2 cellular contexts compared by ENCODE assay signal in the genomic region with DNA sequence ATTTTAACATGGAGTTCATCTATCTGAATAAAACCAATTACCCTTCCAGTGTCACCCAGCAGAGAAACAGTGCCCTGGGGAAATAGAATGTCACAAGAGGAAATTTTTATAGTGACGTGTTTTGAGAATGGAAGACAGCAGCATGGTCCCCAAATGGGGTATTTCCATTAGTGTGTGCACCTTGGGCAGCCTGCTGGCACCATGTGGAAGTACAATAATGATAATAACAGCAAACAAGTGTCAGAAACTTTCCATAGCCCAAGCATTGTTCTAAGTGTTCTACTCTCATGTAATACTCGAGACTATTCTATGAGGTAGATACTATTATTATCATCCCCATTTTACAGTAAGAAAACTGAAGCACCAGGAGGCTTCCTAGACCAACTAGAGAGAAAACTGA.
TF ChIP-seq lines count a peak whose summit lies in the region.

No MANE protein-coding gene starts in this region.

TF ChIP-seq in SK-N-SH, 30 proteins besides CTCF, POLR2A, EP300 and RAD21:
- no peak for TF ChIP-seq SIN3A (IDR thresholded peaks at IDR 0.05; ENCODE audit: borderline replicate concordance, low read depth, low read length)
- no peak for TF ChIP-seq IRF3 (IDR thresholded peaks at IDR 0.05; ENCODE audit: low read depth, low read length)
- no peak for TF ChIP-seq EZH2phosphoT487 (IDR thresholded peaks at IDR 0.05; ENCODE audit: borderline replicate concordance, low read depth)
- TF ChIP-seq, protein P1, sequence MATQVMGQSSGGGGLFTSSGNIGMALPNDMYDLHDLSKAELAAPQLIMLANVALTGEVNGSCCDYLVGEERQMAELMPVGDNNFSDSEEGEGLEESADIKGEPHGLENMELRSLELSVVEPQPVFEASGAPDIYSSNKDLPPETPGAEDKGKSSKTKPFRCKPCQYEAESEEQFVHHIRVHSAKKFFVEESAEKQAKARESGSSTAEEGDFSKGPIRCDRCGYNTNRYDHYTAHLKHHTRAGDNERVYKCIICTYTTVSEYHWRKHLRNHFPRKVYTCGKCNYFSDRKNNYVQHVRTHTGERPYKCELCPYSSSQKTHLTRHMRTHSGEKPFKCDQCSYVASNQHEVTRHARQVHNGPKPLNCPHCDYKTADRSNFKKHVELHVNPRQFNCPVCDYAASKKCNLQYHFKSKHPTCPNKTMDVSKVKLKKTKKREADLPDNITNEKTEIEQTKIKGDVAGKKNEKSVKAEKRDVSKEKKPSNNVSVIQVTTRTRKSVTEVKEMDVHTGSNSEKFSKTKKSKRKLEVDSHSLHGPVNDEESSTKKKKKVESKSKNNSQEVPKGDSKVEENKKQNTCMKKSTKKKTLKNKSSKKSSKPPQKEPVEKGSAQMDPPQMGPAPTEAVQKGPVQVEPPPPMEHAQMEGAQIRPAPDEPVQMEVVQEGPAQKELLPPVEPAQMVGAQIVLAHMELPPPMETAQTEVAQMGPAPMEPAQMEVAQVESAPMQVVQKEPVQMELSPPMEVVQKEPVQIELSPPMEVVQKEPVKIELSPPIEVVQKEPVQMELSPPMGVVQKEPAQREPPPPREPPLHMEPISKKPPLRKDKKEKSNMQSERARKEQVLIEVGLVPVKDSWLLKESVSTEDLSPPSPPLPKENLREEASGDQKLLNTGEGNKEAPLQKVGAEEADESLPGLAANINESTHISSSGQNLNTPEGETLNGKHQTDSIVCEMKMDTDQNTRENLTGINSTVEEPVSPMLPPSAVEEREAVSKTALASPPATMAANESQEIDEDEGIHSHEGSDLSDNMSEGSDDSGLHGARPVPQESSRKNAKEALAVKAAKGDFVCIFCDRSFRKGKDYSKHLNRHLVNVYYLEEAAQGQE (IDR thresholded peaks at IDR 0.05; ENCODE audit: low read depth, low read length): no peak
- TF ChIP-seq YY1 (IDR thresholded peaks at IDR 0.05; ENCODE audit: low read depth): no peak
- no peak for TF ChIP-seq FOXJ3 (CRISPR knock-in tag; IDR thresholded peaks at IDR 0.05)
- TF ChIP-seq GATA2 (CRISPR knock-in tag; IDR thresholded peaks at IDR 0.05): no peak
- TF ChIP-seq MEF2A (IDR thresholded peaks at IDR 0.05; ENCODE audit: borderline replicate concordance, low read depth): no peak
- no peak for TF ChIP-seq POLR2AphosphoS5 (IDR thresholded peaks at IDR 0.05; ENCODE audit: low read depth, low read length)
- TF ChIP-seq MXI1 (IDR thresholded peaks at IDR 0.05; ENCODE audit: low read depth, low read length): no peak
- no peak for TF ChIP-seq ELF1 (IDR thresholded peaks at IDR 0.05)
- TF ChIP-seq JUND (IDR thresholded peaks at IDR 0.05): no peak

TF ChIP-seq in SK-N-SH treated with all-trans-retinoic acid at 6 μM for 48 hours, 23 proteins besides CTCF, POLR2A, EP300 and RAD21:
- no peak for TF ChIP-seq ISL1 (CRISPR knock-in tag; IDR thresholded peaks at IDR 0.05)
- no peak for TF ChIP-seq RARB (CRISPR knock-in tag; IDR thresholded peaks at IDR 0.05)
- TF ChIP-seq TCF4 (CRISPR knock-in tag; IDR thresholded peaks at IDR 0.05; ENCODE audit: borderline replicate concordance): no peak
